In genomic region chr20:53243152-53243551, GRCh38 we compare ENCODE assay signal across 29 cellular contexts.
"Had no signal": no experiment of that assay in that cellular context is flagged by ENCODE, and none has a peak within 500 bp of the region (broad histone marks: within the 10 kb centered on the region; RNA-seq: fewer than 3 reads in every experiment).

No MANE protein-coding gene starts in this region.

- FAIRE-seq: kidney had no signal

- H2AFZ ChIP-seq: hepatocyte, parathyroid adenoma had no signal

- DNase-seq: colonic mucosa; effector CD8-positive, alpha-beta T cell; endodermal cell; foreskin keratinocyte; heart left ventricle; kidney; natural killer cell; stimulated activated CD4-positive, alpha-beta T cell treated with anti-CD3 and anti-CD28 coated beads, Interleukin-12 subunit alpha, Interleukin-12 subunit beta, amount 100 ng/mL, for 4 hours; stimulated activated CD4-positive, alpha-beta T cell treated with anti-CD3 and anti-CD28 coated beads, Interleukin-1b, Interleukin-23, amount 100 ng/mL, for 48 hours; stimulated activated CD4-positive, alpha-beta T cell treated with anti-CD3 and anti-CD28 coated beads, Interleukin-4, amount 100 ng/mL, for 1 hour; stimulated activated CD8-positive, alpha-beta memory T cell treated with anti-CD3 and anti-CD28 coated beads, Interleukin-4, amount 100 ng/mL, for 48 hours; stimulated activated naive CD4-positive, alpha-beta T cell; stimulated activated naive CD8-positive, alpha-beta T cell treated with anti-CD3 and anti-CD28 coated beads, Interleukin-15, amount 100 ng/mL, for 72 hours; transverse colon had no signal

- H3K27me3 Mint-ChIP-seq: progenitor cell of endocrine pancreas had no signal

- H3K36me3 Mint-ChIP-seq: natural killer cell had no signal

- H3K9me3 Mint-ChIP-seq: dendritic cell treated with granulocyte-macrophage colony-stimulating factor and Interleukin-4, amounts not matched to agents 40 ng/mL and 50 ng/mL, for 4 days; endodermal cell; memory B cell; natural killer cell; stimulated activated naive CD8-positive, alpha-beta T cell treated with anti-CD3 and anti-CD28 coated beads, Interleukin-15, amount 100 ng/mL, for 72 hours had no signal

- H3K4me2 ChIP-seq: hepatocyte, smooth muscle cell had no signal

- H3K9ac ChIP-seq: parathyroid adenoma had no signal

- H3K4me3 Mint-ChIP-seq: dendritic cell treated with granulocyte-macrophage colony-stimulating factor and Interleukin-4, amounts not matched to agents 40 ng/mL and 50 ng/mL, for 4 days; endodermal cell; memory B cell; natural killer cell; neural crest cell; stimulated activated naive CD8-positive, alpha-beta T cell treated with anti-CD3 and anti-CD28 coated beads, Interleukin-15, amount 100 ng/mL, for 72 hours had no signal

- H3K79me2 ChIP-seq: hepatocyte, parathyroid adenoma had no signal

- H3K36me3 ChIP-seq: colonic mucosa, esophagus muscularis mucosa, gastroesophageal sphincter, heart left ventricle, neutrophil, right atrium auricular region, suprapubic skin, transverse colon had no signal

- H3K9me3 ChIP-seq: colonic mucosa, esophagus muscularis mucosa, gastroesophageal sphincter, heart left ventricle, neutrophil, right atrium auricular region, suprapubic skin, transverse colon had no signal

- H3K27ac ChIP-seq: colonic mucosa, esophagus muscularis mucosa, foreskin keratinocyte, gastroesophageal sphincter, heart left ventricle, hepatocyte, neutrophil, parathyroid adenoma, right atrium auricular region, suprapubic skin, transverse colon had no signal

- H3K27me3 ChIP-seq: colonic mucosa, foreskin keratinocyte, gastroesophageal sphincter, heart left ventricle, hepatocyte, right atrium auricular region, suprapubic skin, transverse colon had no signal

- H3K27ac Mint-ChIP-seq: dendritic cell treated with granulocyte-macrophage colony-stimulating factor and Interleukin-4, amounts not matched to agents 40 ng/mL and 50 ng/mL, for 4 days; endodermal cell; memory B cell; natural killer cell; progenitor cell of endocrine pancreas; stimulated activated naive CD8-positive, alpha-beta T cell treated with anti-CD3 and anti-CD28 coated beads, Interleukin-15, amount 100 ng/mL, for 72 hours had no signal

- ATAC-seq: foreskin keratinocyte; gastroesophageal sphincter; heart left ventricle; left lobe of liver; natural killer cell; sciatic nerve; stimulated activated naive CD8-positive, alpha-beta T cell treated with anti-CD3 and anti-CD28 coated beads, Interleukin-15, amount 100 ng/mL, for 72 hours had no signal

- H3K4me1 ChIP-seq: colonic mucosa, esophagus muscularis mucosa, foreskin keratinocyte, gastroesophageal sphincter, parathyroid adenoma, right atrium auricular region, suprapubic skin, transverse colon had no signal

- H3K4me3 ChIP-seq: colonic mucosa, esophagus muscularis mucosa, gastroesophageal sphincter, heart left ventricle, hepatocyte, lung, right atrium auricular region, smooth muscle cell, suprapubic skin, transverse colon had no signal

- H3K4me1 Mint-ChIP-seq: endodermal cell; memory B cell; natural killer cell; stimulated activated naive CD8-positive, alpha-beta T cell treated with anti-CD3 and anti-CD28 coated beads, Interleukin-15, amount 100 ng/mL, for 72 hours had no signal
